Comparison of ENCODE assay signal across 8 cellular contexts in the genomic region with DNA sequence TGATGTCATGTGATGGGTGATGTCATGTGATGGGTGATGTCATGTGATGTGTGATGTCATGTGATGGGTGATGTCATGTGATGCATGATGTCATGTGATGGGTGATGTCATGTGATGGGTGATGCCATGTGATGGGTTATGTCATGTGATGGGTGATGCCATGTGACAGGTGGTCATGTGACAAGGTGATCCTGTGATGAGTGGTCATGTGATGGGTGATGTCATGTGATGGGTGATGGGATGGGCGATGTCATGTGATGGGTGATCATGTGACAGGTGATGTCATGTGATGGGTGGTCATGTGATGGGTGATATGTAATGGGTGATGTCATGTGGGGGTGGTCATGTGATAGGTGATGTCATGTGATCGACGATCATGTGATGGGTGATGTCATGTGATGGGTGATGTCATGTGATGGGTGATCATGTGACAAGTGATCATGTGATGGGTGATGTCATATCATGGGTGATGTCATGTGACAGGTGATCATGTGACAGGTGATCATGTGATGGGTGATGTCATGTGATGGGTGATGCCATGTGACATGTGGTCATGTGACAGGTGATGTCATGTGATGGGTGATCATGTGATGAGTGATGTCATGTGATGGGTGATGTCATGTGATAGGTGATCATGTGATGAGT. TPM values are rescaled to one million over a fixed set of nuclear protein-coding genes. Genes with fewer than 3 reads are reported as not detected.
DNase-seq lines count a peak whose midpoint lies in the region; ATAC-seq and TF ChIP-seq lines count a peak whose summit lies in the region.

No MANE protein-coding gene starts in this region.

- TF ChIP-seq POLR2A in esophagus squamous epithelium (IDR thresholded peaks at IDR 0.05), result no peak

- no peaks in the 10 kb centered on the region for H3K36me3 ChIP-seq in esophagus squamous epithelium

- H3K27me3 Mint-ChIP-seq in T-helper 1 cell treated with Interleukin-12 subunit alpha and Interleukin-12 subunit beta and Interleukin-4 antibody, amounts not matched to agents 30 μg/mL and 1 μg/mL, for 36 hours (ENCODE audit: low read depth), result peaks cover 19% of the 10 kb centered on the region
- H3K27me3 Mint-ChIP-seq in chondrocyte (ENCODE audit: low read depth), result peaks cover 32% of the 10 kb centered on the region

- H3K4me1 Mint-ChIP-seq in T-helper 1 cell treated with Interleukin-12 subunit alpha and Interleukin-12 subunit beta and Interleukin-4 antibody, amounts not matched to agents 30 μg/mL and 1 μg/mL, for 36 hours (ENCODE audit: low read depth), result peaks cover 11% of the 10 kb centered on the region
- peaks cover 6% of the 10 kb centered on the region for H3K4me1 Mint-ChIP-seq in chondrocyte (ENCODE audit: low read depth)

- peaks cover 0 to 4% (median 0%) of the 10 kb centered on the region in 3 donors for H3K9me3 ChIP-seq in esophagus squamous epithelium

- intact Hi-C loops in esophagus squamous epithelium (cut with DNase I), result no loop called here

- no peak for ATAC-seq in GM19455 (IDR thresholded peaks at IDR 0.05; ENCODE audit: unreplicated experiment)

- 54 to 55% methylated on average over 3 of the region's 3 CpGs for WGBS in esophagus squamous epithelium, 2 donors

- no peaks in the 10 kb centered on the region for H3K4me1 ChIP-seq in esophagus squamous epithelium

- H3K4me3 ChIP-seq in esophagus squamous epithelium, result no peak overlapping the region

- peaks cover 13% of the 10 kb centered on the region for H3K36me3 Mint-ChIP-seq in T-helper 1 cell treated with Interleukin-12 subunit alpha and Interleukin-12 subunit beta and Interleukin-4 antibody, amounts not matched to agents 30 μg/mL and 1 μg/mL, for 36 hours (ENCODE audit: low read depth)
- H3K36me3 Mint-ChIP-seq in chondrocyte (ENCODE audit: low read depth), result peaks cover 6% of the 10 kb centered on the region

- H3K27ac ChIP-seq in esophagus squamous epithelium, result no peak overlapping the region

- TF ChIP-seq CTCF in chondrocyte (IDR thresholded peaks at IDR 0.05), result no peak
- no peak for TF ChIP-seq CTCF in esophagus squamous epithelium (IDR thresholded peaks at IDR 0.05)

- H3K4me3 Mint-ChIP-seq in T-helper 1 cell treated with Interleukin-12 subunit alpha and Interleukin-12 subunit beta and Interleukin-4 antibody, amounts not matched to agents 30 μg/mL and 1 μg/mL, for 36 hours, result peak overlapping the region; percentile 27
- H3K4me3 Mint-ChIP-seq in chondrocyte (ENCODE audit: unreplicated experiment), result no peak overlapping the region

- peak overlapping the region; percentile 96 for H3K27ac Mint-ChIP-seq in T-helper 1 cell treated with Interleukin-12 subunit alpha and Interleukin-12 subunit beta and Interleukin-4 antibody, amounts not matched to agents 30 μg/mL and 1 μg/mL, for 36 hours
- peak overlapping the region; percentile 91 for H3K27ac Mint-ChIP-seq in chondrocyte (ENCODE audit: unreplicated experiment)

- H3K9me3 Mint-ChIP-seq in T-helper 1 cell treated with Interleukin-12 subunit alpha and Interleukin-12 subunit beta and Interleukin-4 antibody, amounts not matched to agents 30 μg/mL and 1 μg/mL, for 36 hours, result peaks cover 31% of the 10 kb centered on the region
- H3K9me3 Mint-ChIP-seq in chondrocyte (ENCODE audit: low read depth), result peaks cover 24% of the 10 kb centered on the region

- H3K27me3 ChIP-seq in esophagus squamous epithelium, result peaks cover 0 to 17% (median 0%) of the 10 kb centered on the region in 4 donors

- DNase-seq in stimulated activated CD4-positive, alpha-beta T cell treated with anti-CD3 and anti-CD28 coated beads, Interleukin-15, amount 100 ng/mL, for 24 hours, result peak; percentile 46
- DNase-seq in stimulated activated CD4-positive, alpha-beta T cell treated with anti-CD3 and anti-CD28 coated beads, Interleukin-4, amount 100 ng/mL, for 1 hour, result no peak
- peak; percentile 22 for DNase-seq in chondrocyte (ENCODE audit: low spot score)
- peak; percentile 52 for DNase-seq in pons (ENCODE audit: low spot score)
- DNase-seq in esophagus squamous epithelium (lab: John Stamatoyannopoulos, UW), result no peak
- no peak for DNase-seq in NCI-H2107 (lab: John Stamatoyannopoulos, UW)

RNA-seq across cellular contexts. Expression of a gene that starts 17.2 kb away (rescaled TPM):
- not detected in 3 replicates for total RNA-seq in chondrocyte
- total RNA-seq in esophagus squamous epithelium, result under 1 TPM in 2 of 4 donors, not detected in 2; 0.19 TPM

RNA-seq across cellular contexts. Expression of a gene that starts 31.8 kb away (rescaled TPM):
- not detected in 3 replicates for total RNA-seq in chondrocyte
- under 1 TPM in 3 of 4 donors, not detected in 1; 0.18 to 0.76 (median 0.42) TPM for total RNA-seq in esophagus squamous epithelium

RNA-seq across cellular contexts. Expression of a gene that starts 47.7 kb away (rescaled TPM):
- total RNA-seq in chondrocyte (not detected in 3 replicates), esophagus squamous epithelium (10 to 100 TPM in 1 of 4 donors, 1 to 10 TPM in 2, under 1 TPM in 1; 0.88 to 19.6 (median 2.8) TPM)

RNA-seq across cellular contexts. Expression of a gene that starts 53.2 kb away (rescaled TPM):
- total RNA-seq in chondrocyte, result not detected in 3 replicates
- not detected for total RNA-seq in esophagus squamous epithelium

Comparison
In these comparisons a context has a peak if more than half of its experiments do, and no peak if none do; other contexts are left out.
1. DNase-seq: peak in stimulated activated CD4-positive, alpha-beta T cell treated with anti-CD3 and anti-CD28 coated beads, Interleukin-15, amount 100 ng/mL, for 24 hours (single experiment), chondrocyte (single experiment) and pons (single experiment); none in stimulated activated CD4-positive, alpha-beta T cell treated with anti-CD3 and anti-CD28 coated beads, Interleukin-4, amount 100 ng/mL, for 1 hour (single experiment), esophagus squamous epithelium (single experiment) and NCI-H2107 (single experiment).